In genomic region chr11:297666-298405, GRCh38 we compare ENCODE assay signal across 11 cellular contexts. TPM values are rescaled to one million over a fixed set of nuclear protein-coding genes. Genes with fewer than 3 reads are reported as not detected.
DNase-seq lines count a peak whose midpoint lies in the region; ATAC-seq, FAIRE-seq and TF ChIP-seq lines count a peak whose summit lies in the region.
"Had no signal": no experiment of that assay in that cellular context is flagged by ENCODE, and none has a peak within 500 bp of the region (broad histone marks: within the 10 kb centered on the region; RNA-seq: fewer than 3 reads in every experiment).

No MANE protein-coding gene starts in this region.

- H3K36me3 ChIP-seq in kidney (ENCODE audit: control insufficient read depth in 1 of 2, insufficient read depth in 2 of 2, low read length in 2 of 2) (no peaks in the 10 kb centered on the region), tibial artery (peaks cover 0 to 21% (median 6%) of the 10 kb centered on the region in 3 donors), thyroid gland (no peaks in the 10 kb centered on the region)

- H3K27me3 ChIP-seq in tibial artery (peaks cover 0 to 60% of the 10 kb centered on the region in 2 donors), thyroid gland (no peaks in the 10 kb centered on the region)

- no peak for TF ChIP-seq POLR2A in thyroid gland (IDR thresholded peaks at IDR 0.05)

- H3K4me3 ChIP-seq in kidney (ENCODE audit: low read length in 2 of 2) (no peak overlapping the region), tibial artery (no peak overlapping the region), thyroid gland (replicated peaks in 1 of 3) (no peak overlapping the region)
- H3K4me3 ChIP-seq: dorsolateral prefrontal cortex had no signal

- intact Hi-C loops in kidney (cut with DNase I) = no loop called here
- intact Hi-C loops in tibial artery (cut with DNase I; ENCODE audit: low total_unique reads) = no loop called here
- intact Hi-C loops in thyroid gland (cut with DNase I) = no loop called here

- no peaks in the 10 kb centered on the region for H3K4me1 ChIP-seq in kidney (ENCODE audit: control insufficient read depth in 1 of 2, insufficient read depth in 1 of 2, low read depth in 1 of 2, low read length in 2 of 2)
- peaks cover 0 to 9% (median 0%) of the 10 kb centered on the region in 4 donors for H3K4me1 ChIP-seq in tibial artery
- peaks cover 0 to 4% of the 10 kb centered on the region in 2 donors for H3K4me1 ChIP-seq in thyroid gland

- FAIRE-seq in kidney (lab: Jason Lieb, UNC) = no peak

- DNase-seq in activated naive CD4-positive, alpha-beta T cell treated with anti-CD3 and anti-CD28 coated beads, Interleukin-2, amount 50 U/mL, for 72 hours (ENCODE audit: low spot score in 2 of 2) = peak in 1 of 2 donors; percentile 82
- no peak for DNase-seq in activated naive CD4-positive, alpha-beta T cell treated with Interleukin-2 at 50 U/mL for 16 hours
- DNase-seq in activated CD8-positive, alpha-beta memory T cell treated with anti-CD3 and anti-CD28 coated beads, Interleukin-2, amount 50 U/mL, for 48 hours = peak; percentile 75
- peak; percentile 73 for DNase-seq in kidney
- DNase-seq in tibial artery = peak; percentile 22 to 55
- no peak for DNase-seq in thyroid gland
- no peak for DNase-seq in cortex of kidney (lab: John Stamatoyannopoulos, UW)
- DNase-seq: NCI-H524 had no signal

- peak overlapping the region in 1 of 2 donors; percentile 70 for H3K27ac Mint-ChIP-seq in activated naive CD4-positive, alpha-beta T cell treated with anti-CD3 and anti-CD28 coated beads, Interleukin-2, amount 50 U/mL, for 72 hours

- whole genome bisulfite sequencing in thyroid gland, 2 donors = 53 to 55% methylated on average over 18 to 22 of the region's 26 CpGs

- H3K27ac ChIP-seq in kidney (ENCODE audit: low read depth in 2 of 2, low read length in 2 of 2) (no peak overlapping the region), tibial artery (no peak overlapping the region), thyroid gland (peak overlapping the region in 1 of 3 donors; percentile 12)
- H3K27ac ChIP-seq: dorsolateral prefrontal cortex had no signal

- TF ChIP-seq CTCF in kidney (IDR thresholded peaks at IDR 0.05; ENCODE audit: borderline replicate concordance, extremely low read depth, insufficient read depth) (no peak), tibial artery (IDR thresholded peaks at IDR 0.05) (no peak), thyroid gland (IDR thresholded peaks at IDR 0.05) (no peak)

- H3K9me3 ChIP-seq in kidney (ENCODE audit: control insufficient read depth in 1 of 2, low read length in 2 of 2) (no peaks in the 10 kb centered on the region), tibial artery (no peaks in the 10 kb centered on the region), thyroid gland (no peaks in the 10 kb centered on the region)

- no peak overlapping the region for H3K9ac ChIP-seq in kidney (ENCODE audit: low read length in 2 of 2)

- no peaks in the 10 kb centered on the region for H3K9me3 Mint-ChIP-seq in activated naive CD4-positive, alpha-beta T cell treated with anti-CD3 and anti-CD28 coated beads, Interleukin-2, amount 50 U/mL, for 72 hours

- H3K36me3 Mint-ChIP-seq in activated naive CD4-positive, alpha-beta T cell treated with anti-CD3 and anti-CD28 coated beads, Interleukin-2, amount 50 U/mL, for 72 hours = no peaks in the 10 kb centered on the region

- peak; percentile 56 to 65 for ATAC-seq in activated naive CD4-positive, alpha-beta T cell treated with anti-CD3 and anti-CD28 coated beads, Interleukin-2, amount 50 U/mL, for 72 hours
- no peak for ATAC-seq in SK-N-SH treated with all-trans-retinoic acid at 6 μM for 48 hours

TF ChIP-seq in SK-N-SH treated with all-trans-retinoic acid at 6 μM for 48 hours, 23 proteins besides CTCF, POLR2A, EP300 and RAD21 (continues in another document):
- TF ChIP-seq PPARA (CRISPR knock-in tag; IDR thresholded peaks at IDR 0.05; ENCODE audit: borderline replicate concordance) = no peak
- no peak for TF ChIP-seq PATZ1 (CRISPR knock-in tag; IDR thresholded peaks at IDR 0.05; ENCODE audit: borderline replicate concordance)
- no peak for TF ChIP-seq CSRNP3 (CRISPR knock-in tag; IDR thresholded peaks at IDR 0.05)
- no peak for TF ChIP-seq POU6F1 (CRISPR knock-in tag; IDR thresholded peaks at IDR 0.05; ENCODE audit: borderline replicate concordance, low read depth)
- no peak for TF ChIP-seq ZC3H10 (CRISPR knock-in tag; IDR thresholded peaks at IDR 0.05)
- no peak for TF ChIP-seq ZFP30 (CRISPR knock-in tag; IDR thresholded peaks at IDR 0.05)
- no peak for TF ChIP-seq SNAI2 (CRISPR knock-in tag; IDR thresholded peaks at IDR 0.05)
- TF ChIP-seq ISL1 (CRISPR knock-in tag; IDR thresholded peaks at IDR 0.05) = no peak
- no peak for TF ChIP-seq ZFP3 (CRISPR knock-in tag; IDR thresholded peaks at IDR 0.05)
- TF ChIP-seq ZNF8 (CRISPR knock-in tag; IDR thresholded peaks at IDR 0.05) = no peak
- no peak for TF ChIP-seq TOX (CRISPR knock-in tag; IDR thresholded peaks at IDR 0.05; ENCODE audit: borderline replicate concordance)
- no peak for TF ChIP-seq BACH2 (CRISPR knock-in tag; IDR thresholded peaks at IDR 0.05; ENCODE audit: borderline replicate concordance)
- TF ChIP-seq ARNTL (CRISPR knock-in tag; IDR thresholded peaks at IDR 0.05; ENCODE audit: borderline replicate concordance, low read depth) = no peak

RNA-seq across cellular contexts. Expression of gene IFITM5, which starts 1.5 kb away (rescaled TPM):
- total RNA-seq in activated naive CD4-positive, alpha-beta T cell treated with anti-CD3 and anti-CD28 coated beads, Interleukin-2, amount 50 U/mL, for 72 hours = not detected
- not detected for total RNA-seq in kidney
- not detected for polyA plus RNA-seq in kidney (ENCODE audit: insufficient read depth, low read depth, low replicate concordance)
- not detected for total RNA-seq in thyroid gland
- total RNA-seq: renal cortical epithelial cell had no signal

RNA-seq across cellular contexts. Expression of gene PGGHG, which starts 8.9 kb away (rescaled TPM):
- total RNA-seq in activated naive CD4-positive, alpha-beta T cell treated with anti-CD3 and anti-CD28 coated beads, Interleukin-2, amount 50 U/mL, for 72 hours = 100 to 1,000 TPM in 1 of 2 donors, 10 to 100 TPM in 1; 97.8 to 695 TPM
- total RNA-seq in kidney = 64.1 TPM
- polyA plus RNA-seq in kidney (ENCODE audit: insufficient read depth, low read depth, low replicate concordance) = 16.1 TPM
- 10 to 100 TPM; 21.8 to 43.3 (median 32.7) TPM for total RNA-seq in thyroid gland

RNA-seq across cellular contexts. Expression of gene IFITM2, which starts 9.8 kb away (rescaled TPM):
- total RNA-seq in activated naive CD4-positive, alpha-beta T cell treated with anti-CD3 and anti-CD28 coated beads, Interleukin-2, amount 50 U/mL, for 72 hours = 100 to 1,000 TPM; 385 to 785 TPM
- total RNA-seq in kidney = 1,111 TPM
- 814 TPM for polyA plus RNA-seq in kidney (ENCODE audit: insufficient read depth, low read depth, low replicate concordance)
- total RNA-seq in thyroid gland = 100 to 1,000 TPM in 1 of 4 donors, 10 to 100 TPM in 3; 83.2 to 318 (median 92.9) TPM

RNA-seq across cellular contexts. Expression of gene IFITM1, which starts 16.0 kb away (rescaled TPM):
- total RNA-seq in activated naive CD4-positive, alpha-beta T cell treated with anti-CD3 and anti-CD28 coated beads, Interleukin-2, amount 50 U/mL, for 72 hours = 100 to 1,000 TPM in 1 of 2 donors, 10 to 100 TPM in 1; 91.3 to 436 TPM
- total RNA-seq in kidney (440 TPM), thyroid gland (100 to 1,000 TPM in 3 of 4 donors, 10 to 100 TPM in 1; 94.3 to 163 (median 103) TPM)
- 248 TPM for polyA plus RNA-seq in kidney (ENCODE audit: insufficient read depth, low read depth, low replicate concordance)

RNA-seq across cellular contexts. Expression of gene NLRP6, which starts 19.6 kb away (rescaled TPM):
- 1 to 10 TPM in 1 of 2 donors, under 1 TPM in 1; 0.88 to 2.5 TPM for total RNA-seq in activated naive CD4-positive, alpha-beta T cell treated with anti-CD3 and anti-CD28 coated beads, Interleukin-2, amount 50 U/mL, for 72 hours
- total RNA-seq in kidney = 1.6 TPM
- polyA plus RNA-seq in kidney (ENCODE audit: insufficient read depth, low read depth, low replicate concordance) = 0.32 TPM
- total RNA-seq in thyroid gland = under 1 TPM; 0.13 to 0.73 (median 0.28) TPM
- total RNA-seq: renal cortical epithelial cell had no signal

Comparison
In these comparisons a context has a peak if more than half of its experiments do, and no peak if none do; other contexts are left out.
1. DNase-seq: peak in activated CD8-positive, alpha-beta memory T cell treated with anti-CD3 and anti-CD28 coated beads, Interleukin-2, amount 50 U/mL, for 48 hours (single experiment), kidney (single experiment) and tibial artery (2 of 2); none in activated naive CD4-positive, alpha-beta T cell treated with Interleukin-2 at 50 U/mL for 16 hours (single experiment), thyroid gland (0 of 2) and cortex of kidney (single experiment).